Comparison of ENCODE assay signal across 26 cellular contexts in the genomic region with DNA sequence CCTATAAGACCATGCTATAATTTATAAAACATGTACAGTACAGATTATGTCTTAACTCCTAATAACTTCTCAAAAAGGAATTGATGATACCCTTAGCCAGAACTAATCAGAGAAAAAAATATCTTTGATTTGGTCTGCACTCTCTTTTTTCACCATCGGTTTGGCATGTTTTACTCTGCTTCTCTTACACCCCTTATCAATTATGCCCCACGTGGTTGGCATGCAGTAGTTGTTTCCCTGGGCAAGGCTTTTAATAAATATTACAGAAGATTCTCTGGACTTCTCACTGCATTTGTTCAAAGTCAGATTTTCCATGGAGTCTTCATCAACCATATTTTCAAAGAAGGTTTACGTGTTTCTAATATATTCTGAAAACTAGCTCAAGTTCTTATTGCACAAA.
"Had no signal": no experiment of that assay in that cellular context is flagged by ENCODE, and none has a peak within 500 bp of the region (broad histone marks: within the 10 kb centered on the region; RNA-seq: fewer than 3 reads in every experiment).

No MANE protein-coding gene starts in this region.

- H3K9me3 Mint-ChIP-seq: mesothelial cell of epicardium; stimulated activated memory B cell treated with anti-CD40 and anti-IgM and Interleukin-4, amounts not matched to agents 10 μg/mL and 1 μg/mL and 100 μg/mL, for 72 hours; stimulated activated naive CD8-positive, alpha-beta T cell treated with anti-CD3 and anti-CD28 coated beads, Interleukin-15, amount 100 ng/mL, for 72 hours; type B pancreatic cell had no signal

- H3K4me2 ChIP-seq: smooth muscle cell had no signal

- H3K4me3 ChIP-seq: left lung, lower lobe of right lung, right atrium auricular region, right lobe of liver, smooth muscle cell, tibial nerve, uterus had no signal

- H3K27ac Mint-ChIP-seq: immature natural killer cell; mesothelial cell of epicardium; naive B cell; natural killer cell treated with Interleukin-12 subunit alpha and Interleukin-12 subunit beta and Interleukin-15 and Interleukin-18, amount 100 ng/mL, for 72 hours; progenitor cell of endocrine pancreas; stimulated activated memory B cell treated with anti-CD40 and anti-IgM and Interleukin-4, amounts not matched to agents 10 μg/mL and 1 μg/mL and 100 μg/mL, for 72 hours; stimulated activated naive CD8-positive, alpha-beta T cell treated with anti-CD3 and anti-CD28 coated beads, Interleukin-15, amount 100 ng/mL, for 72 hours; type B pancreatic cell had no signal

- H3K27me3 Mint-ChIP-seq: natural killer cell treated with Interleukin-12 subunit alpha and Interleukin-12 subunit beta and Interleukin-15 and Interleukin-18, amount 100 ng/mL, for 72 hours; progenitor cell of endocrine pancreas; stimulated activated memory B cell treated with anti-CD40 and anti-IgM and Interleukin-4, amounts not matched to agents 10 μg/mL and 1 μg/mL and 100 μg/mL, for 72 hours; stimulated activated naive CD8-positive, alpha-beta T cell treated with anti-CD3 and anti-CD28 coated beads, Interleukin-15, amount 100 ng/mL, for 72 hours; type B pancreatic cell had no signal

- H3K36me3 ChIP-seq: left lung, lower lobe of right lung, right atrium auricular region, right lobe of liver, tibial nerve, uterus had no signal

- ATAC-seq: natural killer cell treated with Interleukin-12 subunit alpha and Interleukin-12 subunit beta and Interleukin-15 and Interleukin-18, amount 100 ng/mL, for 72 hours; stimulated activated memory B cell treated with anti-CD40 and anti-IgM and Interleukin-4, amounts not matched to agents 10 μg/mL and 1 μg/mL and 100 μg/mL, for 72 hours; stimulated activated naive CD8-positive, alpha-beta T cell treated with anti-CD3 and anti-CD28 coated beads, Interleukin-15, amount 100 ng/mL, for 72 hours had no signal

- H3K36me3 Mint-ChIP-seq: immature natural killer cell; mesothelial cell of epicardium; naive B cell; natural killer cell treated with Interleukin-12 subunit alpha and Interleukin-12 subunit beta and Interleukin-15 and Interleukin-18, amount 100 ng/mL, for 72 hours; stimulated activated memory B cell treated with anti-CD40 and anti-IgM and Interleukin-4, amounts not matched to agents 10 μg/mL and 1 μg/mL and 100 μg/mL, for 72 hours; type B pancreatic cell had no signal

- H3K27ac ChIP-seq: left lung, lower lobe of right lung, right atrium auricular region, right lobe of liver, tibial nerve, uterus had no signal

- H3K4me1 Mint-ChIP-seq: immature natural killer cell; naive B cell; stimulated activated memory B cell treated with anti-CD40 and anti-IgM and Interleukin-4, amounts not matched to agents 10 μg/mL and 1 μg/mL and 100 μg/mL, for 72 hours; stimulated activated naive CD8-positive, alpha-beta T cell treated with anti-CD3 and anti-CD28 coated beads, Interleukin-15, amount 100 ng/mL, for 72 hours had no signal

- H3K9me3 ChIP-seq: left lung, lower lobe of right lung, right atrium auricular region, right lobe of liver, tibial nerve, uterus had no signal

- H3K27me3 ChIP-seq: left lung, right atrium auricular region, right lobe of liver, tibial nerve, uterus had no signal

- DNase-seq: hypothalamus; immature natural killer cell; kidney; left lung; lower lobe of right lung; mammary epithelial cell; naive B cell; nucleus accumbens; right lobe of liver; stimulated activated CD4-positive, alpha-beta T cell treated with anti-CD3 and anti-CD28 coated beads, Interleukin-1b, Interleukin-23, amount 100 ng/mL, for 48 hours; stimulated activated CD4-positive, alpha-beta T cell treated with anti-CD3 and anti-CD28 coated beads, Interleukin-2, amount 100 ng/mL, for 48 hours; stimulated activated CD4-positive, alpha-beta T cell treated with anti-CD3 and anti-CD28 coated beads, Interleukin-4, amount 100 ng/mL, for 4 hours; stimulated activated CD8-positive, alpha-beta memory T cell treated with anti-CD3 and anti-CD28 coated beads, Interleukin-4, amount 100 ng/mL, for 48 hours; stimulated activated naive CD4-positive, alpha-beta T cell treated with Interleukin-2 at 50 U/mL for 16 hours; stimulated activated naive CD8-positive, alpha-beta T cell treated with anti-CD3 and anti-CD28 coated beads, Interleukin-15, amount 100 ng/mL, for 72 hours; substantia nigra; uterus had no signal

- H3K4me1 ChIP-seq: left lung, right atrium auricular region, right lobe of liver, uterus had no signal

- H3K4me3 Mint-ChIP-seq: immature natural killer cell; mesothelial cell of epicardium; naive B cell; natural killer cell treated with Interleukin-12 subunit alpha and Interleukin-12 subunit beta and Interleukin-15 and Interleukin-18, amount 100 ng/mL, for 72 hours; neural crest cell; stimulated activated memory B cell treated with anti-CD40 and anti-IgM and Interleukin-4, amounts not matched to agents 10 μg/mL and 1 μg/mL and 100 μg/mL, for 72 hours; stimulated activated naive CD8-positive, alpha-beta T cell treated with anti-CD3 and anti-CD28 coated beads, Interleukin-15, amount 100 ng/mL, for 72 hours; type B pancreatic cell had no signal
